Comparison of ENCODE assay signal across 10 cellular contexts in the genomic region with DNA sequence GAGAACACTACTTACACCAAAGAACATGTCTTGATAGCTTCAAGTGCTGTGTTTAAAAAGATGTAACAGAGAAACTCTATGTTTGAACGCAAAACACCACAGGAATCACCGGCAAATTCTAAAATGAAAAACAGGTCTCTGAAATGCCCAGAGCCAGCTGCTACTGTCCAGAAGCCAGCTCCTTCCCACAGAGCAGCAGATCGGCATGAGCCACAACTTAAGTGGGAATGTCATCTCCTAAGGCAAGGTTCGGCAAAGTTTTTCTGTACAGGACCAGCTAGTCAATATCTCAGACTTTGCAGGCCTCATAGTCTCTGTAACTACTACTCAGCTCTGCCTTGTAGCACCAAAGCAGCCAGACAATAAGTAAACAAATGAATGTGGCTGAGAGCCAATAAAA. TPM values are rescaled to one million over a fixed set of nuclear protein-coding genes. Genes with fewer than 3 reads are reported as not detected.
A peak's percentile ranks its signal among the peaks of the same experiment; 100 is the strongest.
DNase-seq lines count a peak whose midpoint lies in the region; ATAC-seq and TF ChIP-seq lines count a peak whose summit lies in the region.
"Had no signal": no experiment of that assay in that cellular context is flagged by ENCODE, and none has a peak within 500 bp of the region (broad histone marks: within the 10 kb centered on the region; RNA-seq: fewer than 3 reads in every experiment).

No MANE protein-coding gene starts in this region.

- TF ChIP-seq CTCF in chondrocyte (IDR thresholded peaks at IDR 0.05) (no peak), right lobe of liver (IDR thresholded peaks at IDR 0.05) (no peak)

- no peak overlapping the region for H3K4me3 ChIP-seq in HUES6 (ENCODE audit: low read depth, low read length)
- no peak overlapping the region for H3K4me3 ChIP-seq in right lobe of liver
- peak overlapping the region; percentile 32 to 62 (median 44) for H3K4me3 ChIP-seq in subcutaneous abdominal adipose tissue (ENCODE audit: low read depth in 1 of 5, low read length in 5 of 5)

- no peak overlapping the region for H3K9ac ChIP-seq in HUES6 (ENCODE audit: low read length)
- peak overlapping the region; percentile 40 to 94 (median 51) for H3K9ac ChIP-seq in subcutaneous abdominal adipose tissue (ENCODE audit: low read length in 5 of 5)

- H3K36me3 Mint-ChIP-seq in chondrocyte (ENCODE audit: low read depth) = peaks cover 6% of the 10 kb centered on the region
- no peaks in the 10 kb centered on the region for H3K36me3 Mint-ChIP-seq in activated naive CD8-positive, alpha-beta T cell treated with anti-CD3 and anti-CD28 coated beads, Interleukin-2, amount 50 U/mL, for 24 hours (ENCODE audit: low read depth)
- H3K36me3 Mint-ChIP-seq: stimulated activated effector memory CD8-positive, alpha-beta T cell treated with anti-CD3 and anti-CD28 coated beads, Interleukin-12 subunit alpha, Interleukin-12 subunit beta, amount 100 ng/mL, for 72 hours had no signal

- H3K4me1 ChIP-seq in HUES6 (ENCODE audit: control insufficient read depth, insufficient read depth, low read length) (peaks cover 38% of the 10 kb centered on the region), right lobe of liver (peaks cover 0 to 52% (median 24%) of the 10 kb centered on the region in 4 donors), subcutaneous abdominal adipose tissue (ENCODE audit: control insufficient read depth in 5 of 5, insufficient read depth in 5 of 5, low read length in 5 of 5) (peaks cover 0 to 61% (median 47%) of the 10 kb centered on the region in 5 donors)

- ATAC-seq in right lobe of liver = peak in 3 of 4 donors; percentile 2 to 5 (median 3)
- no peak for ATAC-seq in activated naive CD8-positive, alpha-beta T cell treated with anti-CD3 and anti-CD28 coated beads, Interleukin-2, amount 50 U/mL, for 24 hours
- ATAC-seq in HG02798 (IDR thresholded peaks at IDR 0.05; ENCODE audit: poor library complexity, unreplicated experiment) = no peak
- ATAC-seq: stimulated activated effector memory CD8-positive, alpha-beta T cell treated with anti-CD3 and anti-CD28 coated beads, Interleukin-12 subunit alpha, Interleukin-12 subunit beta, amount 100 ng/mL, for 72 hours had no signal

- DNase-seq in chondrocyte (ENCODE audit: low spot score) = no peak
- DNase-seq in right lobe of liver = no peak
- no peak for DNase-seq in activated naive CD8-positive, alpha-beta T cell treated with anti-CD3 and anti-CD28 coated beads, Interleukin-2, amount 50 U/mL, for 24 hours
- no peak for DNase-seq in NCI-H510A treated with DMSO at 0.1 percent for 48 hours (lab: John Stamatoyannopoulos, UW)
- no peak for DNase-seq in retina
- DNase-seq: activated CD4-positive, alpha-beta T cell treated with anti-CD3 and anti-CD28 coated beads, Interleukin-2, amount 10 ng/mL, durations not matched to agents 24 days and 14 days had no signal

- no peaks in the 10 kb centered on the region for H3K27me3 ChIP-seq in HUES6 (ENCODE audit: control insufficient read depth, insufficient read depth, low read length)
- no peaks in the 10 kb centered on the region for H3K27me3 ChIP-seq in right lobe of liver
- H3K27me3 ChIP-seq in subcutaneous abdominal adipose tissue (ENCODE audit: control insufficient read depth in 5 of 5, insufficient read depth in 4 of 5, low read length in 5 of 5) = no peaks in the 10 kb centered on the region

- H3K9me3 ChIP-seq in HUES6 (ENCODE audit: control insufficient read depth, insufficient read depth, low read depth, low read length) (no peaks in the 10 kb centered on the region), right lobe of liver (no peaks in the 10 kb centered on the region), subcutaneous abdominal adipose tissue (ENCODE audit: control insufficient read depth in 5 of 5, low read length in 5 of 5) (no peaks in the 10 kb centered on the region)

- intact Hi-C loops in right lobe of liver (cut with DNase I) = no loop called here

- no peaks in the 10 kb centered on the region for H3K27me3 Mint-ChIP-seq in chondrocyte (ENCODE audit: low read depth)
- peaks cover 26% of the 10 kb centered on the region for H3K27me3 Mint-ChIP-seq in activated naive CD8-positive, alpha-beta T cell treated with anti-CD3 and anti-CD28 coated beads, Interleukin-2, amount 50 U/mL, for 24 hours

- WGBS in right lobe of liver (ENCODE audit: insufficient coverage, low coverage, low lambda C conversion rate, missing lambda C conversion rate) = 26% methylated on average over 4 of the region's 4 CpGs

- H3K27ac Mint-ChIP-seq in chondrocyte (ENCODE audit: unreplicated experiment) = peak overlapping the region; percentile 89
- no peak overlapping the region for H3K27ac Mint-ChIP-seq in activated naive CD8-positive, alpha-beta T cell treated with anti-CD3 and anti-CD28 coated beads, Interleukin-2, amount 50 U/mL, for 24 hours
- H3K27ac Mint-ChIP-seq: activated CD4-positive, alpha-beta T cell treated with anti-CD3 and anti-CD28 coated beads, Interleukin-2, amount 10 ng/mL, durations not matched to agents 24 days and 14 days; stimulated activated effector memory CD8-positive, alpha-beta T cell treated with anti-CD3 and anti-CD28 coated beads, Interleukin-12 subunit alpha, Interleukin-12 subunit beta, amount 100 ng/mL, for 72 hours had no signal

- no peak for TF ChIP-seq POLR2A in right lobe of liver (IDR thresholded peaks at IDR 0.05)

- H3K4me3 Mint-ChIP-seq in chondrocyte (ENCODE audit: unreplicated experiment) = peak overlapping the region; percentile 61
- no peak overlapping the region for H3K4me3 Mint-ChIP-seq in activated naive CD8-positive, alpha-beta T cell treated with anti-CD3 and anti-CD28 coated beads, Interleukin-2, amount 50 U/mL, for 24 hours
- H3K4me3 Mint-ChIP-seq: activated CD4-positive, alpha-beta T cell treated with anti-CD3 and anti-CD28 coated beads, Interleukin-2, amount 10 ng/mL, durations not matched to agents 24 days and 14 days; stimulated activated effector memory CD8-positive, alpha-beta T cell treated with anti-CD3 and anti-CD28 coated beads, Interleukin-12 subunit alpha, Interleukin-12 subunit beta, amount 100 ng/mL, for 72 hours had no signal

- no peaks in the 10 kb centered on the region for H3K36me3 ChIP-seq in HUES6 (ENCODE audit: control insufficient read depth, insufficient read depth, low read length)
- H3K36me3 ChIP-seq in right lobe of liver = no peaks in the 10 kb centered on the region
- peaks cover 0 to 4% (median 0%) of the 10 kb centered on the region in 5 donors for H3K36me3 ChIP-seq in subcutaneous abdominal adipose tissue (ENCODE audit: control insufficient read depth in 5 of 5, insufficient read depth in 5 of 5, low read length in 5 of 5)

- peaks cover 67% of the 10 kb centered on the region for H3K4me1 Mint-ChIP-seq in chondrocyte (ENCODE audit: low read depth)
- H3K4me1 Mint-ChIP-seq in activated naive CD8-positive, alpha-beta T cell treated with anti-CD3 and anti-CD28 coated beads, Interleukin-2, amount 50 U/mL, for 24 hours = peaks cover 7% of the 10 kb centered on the region

- H3K9me3 Mint-ChIP-seq in chondrocyte (ENCODE audit: low read depth) = no peaks in the 10 kb centered on the region
- no peaks in the 10 kb centered on the region for H3K9me3 Mint-ChIP-seq in activated naive CD8-positive, alpha-beta T cell treated with anti-CD3 and anti-CD28 coated beads, Interleukin-2, amount 50 U/mL, for 24 hours
- H3K9me3 Mint-ChIP-seq: activated CD4-positive, alpha-beta T cell treated with anti-CD3 and anti-CD28 coated beads, Interleukin-2, amount 10 ng/mL, durations not matched to agents 24 days and 14 days; stimulated activated effector memory CD8-positive, alpha-beta T cell treated with anti-CD3 and anti-CD28 coated beads, Interleukin-12 subunit alpha, Interleukin-12 subunit beta, amount 100 ng/mL, for 72 hours had no signal

- 0 out of 2 replicates have a peak overlapping the region, but pooled peaks have one; percentile 6 for H3K27ac ChIP-seq in HUES6 (ENCODE audit: low read depth, low read length)
- peak overlapping the region; percentile 97 to 98 (median 98) for H3K27ac ChIP-seq in right lobe of liver
- H3K27ac ChIP-seq in subcutaneous abdominal adipose tissue (ENCODE audit: low read depth, low read length) = peak overlapping the region; percentile 99

RNA-seq across cellular contexts. Expression of a gene that starts 4.9 kb away (rescaled TPM):
- total RNA-seq in chondrocyte = 208 to 249 TPM (median 212 TPM) in 3 replicates
- total RNA-seq in right lobe of liver = 100 to 1,000 TPM in 1 of 6 experiments, 10 to 100 TPM in 5; 22.7 to 196 (median 57.6) TPM

Comparison
In these comparisons a context has a peak if more than half of its experiments do, and no peak if none do; other contexts are left out.
1. H3K27ac ChIP-seq: peak in every context shown above with its lines; median percentile 99 in subcutaneous abdominal adipose tissue; 98 in right lobe of liver; 6 in HUES6.
2. H3K4me3 ChIP-seq: peak in subcutaneous abdominal adipose tissue (5 of 5); none in HUES6 (single experiment) and right lobe of liver (0 of 3).
3. ATAC-seq: peak in right lobe of liver (3 of 4); none in activated naive CD8-positive, alpha-beta T cell treated with anti-CD3 and anti-CD28 coated beads, Interleukin-2, amount 50 U/mL, for 24 hours (single experiment) and HG02798 (single experiment).